Comparison of ENCODE assay signal across 10 cellular contexts in the genomic region with DNA sequence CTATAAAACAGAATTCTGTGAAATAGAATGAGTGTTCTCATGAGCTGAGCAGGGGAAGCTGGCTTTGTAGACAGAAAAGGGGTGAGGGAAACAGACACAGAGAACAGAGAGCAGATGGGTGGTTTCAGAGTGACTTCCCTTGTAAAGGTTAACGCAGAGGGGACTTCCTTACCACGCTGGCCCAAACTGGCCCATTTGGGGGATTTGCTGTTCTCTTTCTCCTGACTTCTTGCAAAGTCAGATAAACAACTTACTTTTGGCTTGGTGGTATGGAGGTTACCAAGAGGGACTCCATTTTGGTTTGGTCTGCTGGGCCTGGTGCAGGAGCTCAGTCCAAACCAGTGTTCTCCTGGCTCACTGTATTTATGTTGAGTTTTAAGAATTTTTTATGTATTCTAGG. TPM values are rescaled to one million over a fixed set of nuclear protein-coding genes. Genes with fewer than 3 reads are reported as not detected.
DNase-seq lines count a peak whose midpoint lies in the region; ATAC-seq and TF ChIP-seq lines count a peak whose summit lies in the region.
"Had no signal": no experiment of that assay in that cellular context is flagged by ENCODE, and none has a peak within 500 bp of the region (broad histone marks: within the 10 kb centered on the region; RNA-seq: fewer than 3 reads in every experiment).

No MANE protein-coding gene starts in this region.

- H3K4me1 Mint-ChIP-seq in CD8-positive, alpha-beta T cell (ENCODE audit: low read depth): peaks cover 27% of the 10 kb centered on the region

- H3K4me3 Mint-ChIP-seq in CD8-positive, alpha-beta T cell: peak overlapping the region; percentile 19

- H3K36me3 ChIP-seq in CD8-positive, alpha-beta T cell (ENCODE audit: insufficient read depth, low read length): no peaks in the 10 kb centered on the region
- H3K36me3 ChIP-seq in adrenal gland (replicated peaks in 1 of 2): peaks cover 0 to 34% of the 10 kb centered on the region in 2 donors

- POLR2A ChIA-PET in CD8-positive, alpha-beta T cell (lab: Charles Lee): no interaction called here
- POLR2A ChIA-PET in HEK293T (lab: Yijun Ruan, JAX): interaction anchor here (0.6 kb wide), 1 partner anchor 48 kb away, joined by 3 read pairs; a partner anchor contains a TSS

- intact Hi-C loops in CD8-positive, alpha-beta T cell (cut with DNase I, micrococcal nuclease): loop anchor here in 1 of 2 experiments (5.0 kb wide), 1 partner anchor 37 kb away; no protein-coding TSS in a partner anchor
- intact Hi-C loops in adrenal gland (cut with DNase I): no loop called here

- CTCF ChIA-PET in CD8-positive, alpha-beta T cell (lab: Charles Lee): no interaction called here
- CTCF ChIA-PET in HEK293T (lab: Yijun Ruan, JAX): interaction anchor here (0.6 kb wide), 1 partner anchor 65 kb away, joined by 3 read pairs; no protein-coding TSS in a partner anchor

- H3K9me3 ChIP-seq in CD8-positive, alpha-beta T cell (ENCODE audit: low read length): no peaks in the 10 kb centered on the region
- H3K9me3 ChIP-seq in adrenal gland (replicated peaks in 1 of 3): no peaks in the 10 kb centered on the region
- H3K9me3 ChIP-seq: Caco-2 had no signal

- WGBS in adrenal gland, 4 donors: 43 to 76% (median 60%) methylated on average over 2 of the region's 2 CpGs

- ATAC-seq in CD8-positive, alpha-beta T cell: peak; percentile 83
- peak; percentile 79 for ATAC-seq in GM19372 (IDR thresholded peaks at IDR 0.05; ENCODE audit: low read depth, unreplicated experiment)

- no peaks in the 10 kb centered on the region for H3K27me3 ChIP-seq in CD8-positive, alpha-beta T cell (ENCODE audit: insufficient read depth, low read length)
- H3K27me3 ChIP-seq in adrenal gland: no peaks in the 10 kb centered on the region

- no peak overlapping the region for H3K27ac ChIP-seq in CD8-positive, alpha-beta T cell (ENCODE audit: low read depth, low read length)
- H3K27ac ChIP-seq in adrenal gland: peak overlapping the region in 4 of 5 donors; percentile 14 to 61 (median 30)
- no peak overlapping the region for H3K27ac ChIP-seq in substantia nigra (ENCODE audit: low read depth, low read length, poor library complexity, severe bottlenecking)

- TF ChIP-seq CTCF in CD8-positive, alpha-beta T cell (IDR thresholded peaks at IDR 0.05): no peak
- TF ChIP-seq CTCF in adrenal gland (IDR thresholded peaks at IDR 0.05): no peak

- H3K4me1 ChIP-seq in CD8-positive, alpha-beta T cell (ENCODE audit: insufficient read depth, low read length): peaks cover 36% of the 10 kb centered on the region
- H3K4me1 ChIP-seq in adrenal gland (replicated peaks in 1 of 2): peaks cover 46 to 61% of the 10 kb centered on the region in 2 donors

- H3K4me3 ChIP-seq in CD8-positive, alpha-beta T cell (ENCODE audit: low read depth, low read length): no peak overlapping the region
- no peak overlapping the region for H3K4me3 ChIP-seq in adrenal gland

- no peaks in the 10 kb centered on the region for H3K27me3 Mint-ChIP-seq in CD8-positive, alpha-beta T cell (ENCODE audit: low read depth)

- H3K27ac Mint-ChIP-seq in CD8-positive, alpha-beta T cell: peak overlapping the region; percentile 77

- peaks cover 33% of the 10 kb centered on the region for H3K36me3 Mint-ChIP-seq in CD8-positive, alpha-beta T cell

- no peaks in the 10 kb centered on the region for H3K9me3 Mint-ChIP-seq in CD8-positive, alpha-beta T cell

- TF ChIP-seq POLR2A in adrenal gland (IDR thresholded peaks at IDR 0.05): no peak

- peak in 1 of 7 experiments; percentile 25 for DNase-seq in CD8-positive, alpha-beta T cell
- DNase-seq in KG1 (lab: John Stamatoyannopoulos, UW) (peak; percentile 31), adrenal gland (peak in 1 of 7 donors; percentile 4), substantia nigra (lab: John Stamatoyannopoulos, UW) (no peak), EL (no peak), NK-92 (lab: John Stamatoyannopoulos, UW; ENCODE audit: unreplicated experiment) (no peak), HEK293T (ENCODE audit: extremely low spot score) (no peak)
- DNase-seq: Caco-2, NCI-H2029 had no signal

TF ChIP-seq in HEK293T, 16 proteins besides CTCF, POLR2A, EP300 and RAD21:
- TF ChIP-seq ARNT (IDR thresholded peaks at IDR 0.05): no peak
- no peak for TF ChIP-seq BHLHE40 (IDR thresholded peaks at IDR 0.05; ENCODE audit: borderline replicate concordance)
- no peak for TF ChIP-seq FOXM1 (IDR thresholded peaks at IDR 0.05; ENCODE audit: borderline replicate concordance)
- TF ChIP-seq ZNF384 (IDR thresholded peaks at IDR 0.05): no peak
- no peak for TF ChIP-seq LEF1 (IDR thresholded peaks at IDR 0.05; ENCODE audit: borderline replicate concordance)
- TF ChIP-seq NFRKB (IDR thresholded peaks at IDR 0.05): no peak
- no peak for TF ChIP-seq SP1 (IDR thresholded peaks at IDR 0.05)
- no peak for TF ChIP-seq CTBP1 (IDR thresholded peaks at IDR 0.05; ENCODE audit: borderline replicate concordance)
- TF ChIP-seq L3MBTL2 (conservative IDR thresholded peaks at IDR 0.05): no peak
- TF ChIP-seq SUZ12 (IDR thresholded peaks at IDR 0.05): no peak

RNA-seq across cellular contexts. Expression of a gene that starts 48.4 kb away (rescaled TPM):
- total RNA-seq in CD8-positive, alpha-beta T cell: 100 to 1,000 TPM; 114 to 118 TPM
- 100 to 1,000 TPM; 130 to 255 (median 199) TPM for total RNA-seq in adrenal gland
- polyA plus RNA-seq in adrenal gland: 100 to 1,000 TPM in 2 of 3 donors, 10 to 100 TPM in 1; 61.8 to 125 (median 119) TPM

Comparison
In these comparisons a context has a peak if more than half of its experiments do, and no peak if none do; other contexts are left out.
1. H3K27ac ChIP-seq: peak in adrenal gland (4 of 5); none in CD8-positive, alpha-beta T cell (single experiment) and substantia nigra (single experiment).